Comparison of ENCODE assay signal across 8 cellular contexts in genomic region chr1:47438321-47439150, GRCh38. TPM values are rescaled to one million over a fixed set of nuclear protein-coding genes. Genes with fewer than 3 reads are reported as not detected.
DNase-seq lines count a peak whose midpoint lies in the region; ATAC-seq lines count a peak whose summit lies in the region.

No MANE protein-coding gene starts in this region.

- WGBS in aorta, 2 donors: 3 to 6% methylated on average over 87 to 117 of the region's 117 CpGs

- H3K9me3 Mint-ChIP-seq in CD4-positive, alpha-beta memory T cell: peaks cover 0 to 2% (median 0%) of the 10 kb centered on the region in 8 donors
- H3K9me3 Mint-ChIP-seq in activated naive CD4-positive, alpha-beta T cell treated with anti-CD3 and anti-CD28 coated beads, Interleukin-2, amount 10 ng/mL, durations not matched to agents 7 days and 5 days: no peaks in the 10 kb centered on the region
- no peaks in the 10 kb centered on the region for H3K9me3 Mint-ChIP-seq in memory B cell

- peaks cover 8 to 25% (median 17%) of the 10 kb centered on the region in 4 donors for H3K4me1 Mint-ChIP-seq in CD4-positive, alpha-beta memory T cell
- peaks cover 27% of the 10 kb centered on the region for H3K4me1 Mint-ChIP-seq in activated naive CD4-positive, alpha-beta T cell treated with anti-CD3 and anti-CD28 coated beads, Interleukin-2, amount 10 ng/mL, durations not matched to agents 7 days and 5 days
- peaks cover 14% of the 10 kb centered on the region for H3K4me1 Mint-ChIP-seq in memory B cell

- DNase-seq in CD4-positive, alpha-beta memory T cell: peak; percentile 45 to 60 (median 54)
- DNase-seq in KBM-7 (peak; percentile 18), memory B cell (ENCODE audit: low spot score in 2 of 2) (peak in 1 of 2 donors; percentile 32), aorta (peak in 1 of 2 donors; percentile 53), NCI-H510A treated with DMSO at 0.1 percent for 48 hours (lab: John Stamatoyannopoulos, UW) (no peak), G401 (ENCODE audit: low spot score) (no peak)
- peak; percentile 57 for DNase-seq in activated naive CD4-positive, alpha-beta T cell treated with anti-CD3 and anti-CD28 coated beads, Interleukin-2, amount 10 ng/mL, durations not matched to agents 7 days and 5 days

- H3K27ac Mint-ChIP-seq in CD4-positive, alpha-beta memory T cell: peak overlapping the region in 4 of 7 donors; percentile 17 to 86 (median 65)
- peak overlapping the region; percentile 65 for H3K27ac Mint-ChIP-seq in activated naive CD4-positive, alpha-beta T cell treated with anti-CD3 and anti-CD28 coated beads, Interleukin-2, amount 10 ng/mL, durations not matched to agents 7 days and 5 days
- no peak overlapping the region for H3K27ac Mint-ChIP-seq in memory B cell

- H3K9me3 ChIP-seq in CD4-positive, alpha-beta memory T cell (ENCODE audit: control insufficient read depth in 1 of 2, low read length in 2 of 2): no peaks in the 10 kb centered on the region
- H3K9me3 ChIP-seq in aorta (ENCODE audit: control insufficient read depth, low read length): no peaks in the 10 kb centered on the region

- H3K36me3 ChIP-seq in CD4-positive, alpha-beta memory T cell (ENCODE audit: insufficient read depth, low read length): no peaks in the 10 kb centered on the region
- H3K36me3 ChIP-seq in aorta (ENCODE audit: control insufficient read depth in 1 of 2, insufficient read depth in 2 of 2, low read length in 1 of 2): no peaks in the 10 kb centered on the region

- peaks cover 4 to 10% of the 10 kb centered on the region in 2 donors for H3K27me3 Mint-ChIP-seq in CD4-positive, alpha-beta memory T cell
- H3K27me3 Mint-ChIP-seq in activated naive CD4-positive, alpha-beta T cell treated with anti-CD3 and anti-CD28 coated beads, Interleukin-2, amount 10 ng/mL, durations not matched to agents 7 days and 5 days: peaks cover 39% of the 10 kb centered on the region
- no peaks in the 10 kb centered on the region for H3K27me3 Mint-ChIP-seq in memory B cell

- H3K36me3 Mint-ChIP-seq in CD4-positive, alpha-beta memory T cell: peaks cover 0 to 7% of the 10 kb centered on the region in 2 donors
- peaks cover 26% of the 10 kb centered on the region for H3K36me3 Mint-ChIP-seq in activated naive CD4-positive, alpha-beta T cell treated with anti-CD3 and anti-CD28 coated beads, Interleukin-2, amount 10 ng/mL, durations not matched to agents 7 days and 5 days
- no peaks in the 10 kb centered on the region for H3K36me3 Mint-ChIP-seq in memory B cell

- peaks cover 14% of the 10 kb centered on the region for H3K4me1 ChIP-seq in CD4-positive, alpha-beta memory T cell (ENCODE audit: insufficient read depth, low read length)
- no peaks in the 10 kb centered on the region for H3K4me1 ChIP-seq in aorta (ENCODE audit: control insufficient read depth in 1 of 2, insufficient read depth in 2 of 2, low read length in 2 of 2)

- peak overlapping the region in 1 of 2 donors; percentile 75 for H3K4me3 ChIP-seq in CD4-positive, alpha-beta memory T cell (ENCODE audit: low read length in 2 of 2)
- peak overlapping the region; percentile 57 to 84 for H3K4me3 ChIP-seq in aorta (ENCODE audit: low read length in 2 of 2)

- in situ Hi-C loops in KBM-7 (cut with MboI; ENCODE audit: low pct_unique_long_range_greater_than_20kb, low sequenced_read_pairs) (loop anchor here (25.0 kb wide), 1 partner anchor 274 kb away; no protein-coding TSS in a partner anchor), G401 (cut with HindIII; ENCODE audit: low sequenced_read_pairs) (no loop called here)

- ATAC-seq in memory B cell (ENCODE audit: low read depth) (no peak), aorta (ENCODE audit: low FRiP score) (no peak), GM21515 (IDR thresholded peaks at IDR 0.05; ENCODE audit: unreplicated experiment) (no peak)

- POLR2A ChIA-PET in CD4-positive, alpha-beta memory T cell (lab: Charles Lee; ENCODE audit: partially characterized antibody): interaction anchor here (0.8 to 2.2 kb wide), 6 partner anchors 9 to 124 kb away, joined by 3 to 18 read pairs (median 4); partner anchors contain the start of genes CMPK1 and STIL

- H3K4me3 Mint-ChIP-seq in CD4-positive, alpha-beta memory T cell: peak overlapping the region; percentile 79 to 84 (median 82)
- peak overlapping the region; percentile 74 for H3K4me3 Mint-ChIP-seq in activated naive CD4-positive, alpha-beta T cell treated with anti-CD3 and anti-CD28 coated beads, Interleukin-2, amount 10 ng/mL, durations not matched to agents 7 days and 5 days
- peak overlapping the region; percentile 74 for H3K4me3 Mint-ChIP-seq in memory B cell

- H3K27ac ChIP-seq in CD4-positive, alpha-beta memory T cell (ENCODE audit: low read depth, low read length): peak overlapping the region; percentile 46
- H3K27ac ChIP-seq in aorta (ENCODE audit: low read depth in 1 of 2, low read length in 2 of 2): peak overlapping the region; percentile 14 to 46

- CTCF ChIA-PET in CD4-positive, alpha-beta memory T cell (lab: Charles Lee; ENCODE audit: partially characterized antibody): interaction anchor here (1.0 to 9.7 kb wide), 18 partner anchors 9 to 288 kb away, joined by 3 to 138 read pairs (median 4); partner anchors contain the start of gene CMPK1
- CTCF ChIA-PET in activated naive CD4-positive, alpha-beta T cell treated with anti-CD3 and anti-CD28 coated beads, Interleukin-2, amount 10 ng/mL, durations not matched to agents 7 days and 5 days (lab: Charles Lee): interaction anchor here (0.9 to 5.3 kb wide), 8 partner anchors 10 to 292 kb away, joined by 3 to 36 read pairs (median 8); no protein-coding TSS in a partner anchor

- H3K27me3 ChIP-seq in CD4-positive, alpha-beta memory T cell (ENCODE audit: insufficient read depth, low read length): peaks cover 26% of the 10 kb centered on the region
- no peaks in the 10 kb centered on the region for H3K27me3 ChIP-seq in aorta (ENCODE audit: control insufficient read depth in 1 of 2, insufficient read depth in 2 of 2, low read length in 1 of 2)

- intact Hi-C loops in CD4-positive, alpha-beta memory T cell (cut with micrococcal nuclease): no loop called here
- intact Hi-C loops in aorta (cut with DNase I): loop anchor here (5.0 kb wide), 3 partner anchors 69 to 264 kb away; no protein-coding TSS in a partner anchor

RNA-seq across cellular contexts. Expression of gene FOXD2, which starts 0.7 kb away (rescaled TPM):
- total RNA-seq in CD4-positive, alpha-beta memory T cell: under 1 TPM; 0.64 to 0.73 TPM
- polyA plus RNA-seq in CD4-positive, alpha-beta memory T cell: under 1 TPM; 0.07 to 0.11 TPM
- total RNA-seq in aorta: 1 to 10 TPM; 1.6 to 2.7 TPM
- polyA plus RNA-seq in aorta: 1 to 10 TPM in 1 of 2 donors, under 1 TPM in 1; 0.38 to 4.2 TPM
- total RNA-seq in G401 (2014; rRNA removed; shearing (Covaris generic)): 3.3 and 5.8 TPM in 2 replicates

RNA-seq across cellular contexts. Expression of gene FOXE3, which starts 22.5 kb away (rescaled TPM):
- total RNA-seq in CD4-positive, alpha-beta memory T cell: not detected
- polyA plus RNA-seq in CD4-positive, alpha-beta memory T cell: not detected
- total RNA-seq in aorta: not detected
- not detected for polyA plus RNA-seq in aorta
- not detected in 2 replicates for total RNA-seq in G401 (2014; rRNA removed; shearing (Covaris generic))

Comparison
In these comparisons a context has a peak if more than half of its experiments do, and no peak if none do; other contexts are left out.
1. DNase-seq: peak in CD4-positive, alpha-beta memory T cell (5 of 5), KBM-7 (single experiment) and activated naive CD4-positive, alpha-beta T cell treated with anti-CD3 and anti-CD28 coated beads, Interleukin-2, amount 10 ng/mL, durations not matched to agents 7 days and 5 days (single experiment); none in NCI-H510A treated with DMSO at 0.1 percent for 48 hours (single experiment) and G401 (single experiment).
2. Peak in every context shown above with its lines, with median percentiles within 50 percentile points of each other: H3K4me3 Mint-ChIP-seq.